23 cellular contexts compared by ENCODE assay signal in genomic region chr5:1411099-1411498, GRCh38. TPM values are rescaled to one million over a fixed set of nuclear protein-coding genes. Genes with fewer than 3 reads are reported as not detected.
A peak's percentile ranks its signal among the peaks of the same experiment; 100 is the strongest.
DNase-seq lines count a peak whose midpoint lies in the region; ATAC-seq and TF ChIP-seq lines count a peak whose summit lies in the region.
"Had no signal": no experiment of that assay in that cellular context is flagged by ENCODE, and none has a peak within 500 bp of the region (broad histone marks: within the 10 kb centered on the region; RNA-seq: fewer than 3 reads in every experiment).

No MANE protein-coding gene starts in this region.

- H3K27me3 ChIP-seq in lower lobe of right lung (ENCODE audit: low read depth) (peaks cover 19% of the 10 kb centered on the region), upper lobe of right lung (no peaks in the 10 kb centered on the region), tibial nerve (peaks cover 0 to 12% of the 10 kb centered on the region in 2 donors)

- no peak for TF ChIP-seq POLR2A in tibial nerve (IDR thresholded peaks at IDR 0.05)

- H3K27me3 Mint-ChIP-seq in activated T-cell treated with anti-CD3 and anti-CD28 coated beads, Interleukin-2, amount 50 U/mL, for 4 hours (ENCODE audit: low read depth) = peaks cover 22% of the 10 kb centered on the region

- H3K4me3 ChIP-seq in HEK293 (ENCODE audit: low read depth, low read length) (no peak overlapping the region), lower lobe of right lung (no peak overlapping the region), upper lobe of right lung (no peak overlapping the region), tibial nerve (no peak overlapping the region)
- H3K4me3 ChIP-seq: GM23338 had no signal

- 84 to 89% methylated on average over 15 to 22 of the region's 22 CpGs for WGBS in tibial nerve, 2 donors

- CTCF ChIA-PET in HEK293 (lab: Yijun Ruan, JAX) = no interaction called here

- no peaks in the 10 kb centered on the region for H3K36me3 Mint-ChIP-seq in activated T-cell treated with anti-CD3 and anti-CD28 coated beads, Interleukin-2, amount 50 U/mL, for 4 hours (ENCODE audit: insufficient read depth)
- H3K36me3 Mint-ChIP-seq: IgD-negative memory B cell had no signal

- peak; percentile 11 for DNase-seq in activated T-cell treated with anti-CD3 and anti-CD28 coated beads, Interleukin-2, amount 50 U/mL, for 1 hour
- no peak for DNase-seq in activated T-cell treated with anti-CD3 and anti-CD28 coated beads, Interleukin-2, amount 50 U/mL, for 4 hours
- DNase-seq in lower lobe of right lung (peak; percentile 29), upper lobe of right lung (peak; percentile 50), tibial nerve (ENCODE audit: low spot score in 2 of 2) (no peak)
- DNase-seq: Calu3, DMS79 treated with DMSO at 0.1 percent for 48 hours, GF-D8, H9, HFFc6, MM.1S, NCI-H2029, NCI-H446, NCI-H524 treated with DMSO at 0.1 percent for 48 hours, NCI-H774, SHP77 had no signal

- TF ChIP-seq CTCF in HEK293 (tag by site-specific recombination; IDR thresholded peaks at IDR 0.05) (no peak), lower lobe of right lung (IDR thresholded peaks at IDR 0.05) (no peak), upper lobe of right lung (IDR thresholded peaks at IDR 0.05) (no peak), tibial nerve (IDR thresholded peaks at IDR 0.05) (no peak)

- H3K4me1 Mint-ChIP-seq in activated T-cell treated with anti-CD3 and anti-CD28 coated beads, Interleukin-2, amount 50 U/mL, for 4 hours (ENCODE audit: low read depth) = no peaks in the 10 kb centered on the region

- ATAC-seq in activated T-cell treated with anti-CD3 and anti-CD28 coated beads, Interleukin-2, amount 50 U/mL, for 4 hours = no peak
- ATAC-seq in lower lobe of right lung (no peak), upper lobe of right lung (no peak), HG02885 (IDR thresholded peaks at IDR 0.05; ENCODE audit: poor library complexity, unreplicated experiment) (no peak)
- ATAC-seq: GM23338 had no signal

- H3K4me1 ChIP-seq in HEK293 (ENCODE audit: control insufficient read depth, insufficient read depth, low read length) = peaks cover 6% of the 10 kb centered on the region; the same call in 1 of the 2 replicates
- H3K4me1 ChIP-seq in lower lobe of right lung = no peaks in the 10 kb centered on the region
- H3K4me1 ChIP-seq in upper lobe of right lung = no peaks in the 10 kb centered on the region
- H3K4me1 ChIP-seq in tibial nerve = no peaks in the 10 kb centered on the region

- TF ChIP-seq EP300 in tibial nerve (IDR thresholded peaks at IDR 0.05) = no peak

- no peak overlapping the region for H3K4me3 Mint-ChIP-seq in activated T-cell treated with anti-CD3 and anti-CD28 coated beads, Interleukin-2, amount 50 U/mL, for 4 hours
- H3K4me3 Mint-ChIP-seq: B cell, GM23338, H9, HFFc6, IgD-negative memory B cell had no signal

- H3K36me3 ChIP-seq in HEK293 (ENCODE audit: control insufficient read depth in 2 of 2, insufficient read depth in 1 of 2, low read length in 2 of 2) (no peaks in the 10 kb centered on the region), lower lobe of right lung (no peaks in the 10 kb centered on the region), upper lobe of right lung (no peaks in the 10 kb centered on the region), tibial nerve (no peaks in the 10 kb centered on the region)

- H3K9me3 ChIP-seq in HEK293 (ENCODE audit: control insufficient read depth, insufficient read depth, low read depth, low read length) (no peaks in the 10 kb centered on the region), lower lobe of right lung (no peaks in the 10 kb centered on the region), upper lobe of right lung (no peaks in the 10 kb centered on the region), tibial nerve (no peaks in the 10 kb centered on the region)

- intact Hi-C loops in lower lobe of right lung (cut with DNase I) = no loop called here
- intact Hi-C loops in upper lobe of right lung (cut with DNase I) = no loop called here

- H3K9me3 Mint-ChIP-seq in activated T-cell treated with anti-CD3 and anti-CD28 coated beads, Interleukin-2, amount 50 U/mL, for 4 hours = no peaks in the 10 kb centered on the region
- H3K9me3 Mint-ChIP-seq: GM23338, H9, HFFc6, IgD-negative memory B cell had no signal

- POLR2A ChIA-PET in HEK293 (lab: Yijun Ruan, JAX) = no interaction called here

- H3K27ac ChIP-seq in HEK293 (ENCODE audit: extremely low read depth, low read depth, low read length) (no peak overlapping the region), lower lobe of right lung (no peak overlapping the region), upper lobe of right lung (no peak overlapping the region), tibial nerve (no peak overlapping the region)
- H3K27ac ChIP-seq: 22Rv1, KMS-11 had no signal

TF ChIP-seq in HEK293, 187 proteins besides CTCF, POLR2A, EP300 and RAD21:
- TF ChIP-seq ZBTB48 (tag by site-specific recombination; IDR thresholded peaks at IDR 0.05) (no peak), ZNF174 (tag by site-specific recombination; IDR thresholded peaks at IDR 0.05) (no peak), KLF1 (tag by site-specific recombination; IDR thresholded peaks at IDR 0.05) (peak; percentile 78), ZNF449 (tag by site-specific recombination; IDR thresholded peaks at IDR 0.05) (no peak), PRDM10 (tag by site-specific recombination; IDR thresholded peaks at IDR 0.05) (no peak), BCL11A (tag by site-specific recombination; IDR thresholded peaks at IDR 0.05; ENCODE audit: low read depth) (no peak)

RNA-seq across cellular contexts. Expression of gene SLC6A3, which starts 34.1 kb away (rescaled TPM):
- not detected for total RNA-seq in activated T-cell treated with anti-CD3 and anti-CD28 coated beads, Interleukin-2, amount 50 U/mL, for 4 hours
- total RNA-seq in lower lobe of right lung (0.12 TPM), upper lobe of right lung (0.52 TPM), tibial nerve (under 1 TPM in 2 of 4 donors, not detected in 2; 0.20 to 0.90 TPM)
- total RNA-seq: Calu3, HFFc6 had no signal

Comparison
In these comparisons a context has a peak if more than half of its experiments do, and no peak if none do; other contexts are left out.
1. DNase-seq: peak in activated T-cell treated with anti-CD3 and anti-CD28 coated beads, Interleukin-2, amount 50 U/mL, for 1 hour (single experiment), lower lobe of right lung (single experiment) and upper lobe of right lung (single experiment); none in activated T-cell treated with anti-CD3 and anti-CD28 coated beads, Interleukin-2, amount 50 U/mL, for 4 hours (single experiment) and tibial nerve (0 of 2).